ENCODE assay signal across 8 cellular contexts in the genomic region with DNA sequence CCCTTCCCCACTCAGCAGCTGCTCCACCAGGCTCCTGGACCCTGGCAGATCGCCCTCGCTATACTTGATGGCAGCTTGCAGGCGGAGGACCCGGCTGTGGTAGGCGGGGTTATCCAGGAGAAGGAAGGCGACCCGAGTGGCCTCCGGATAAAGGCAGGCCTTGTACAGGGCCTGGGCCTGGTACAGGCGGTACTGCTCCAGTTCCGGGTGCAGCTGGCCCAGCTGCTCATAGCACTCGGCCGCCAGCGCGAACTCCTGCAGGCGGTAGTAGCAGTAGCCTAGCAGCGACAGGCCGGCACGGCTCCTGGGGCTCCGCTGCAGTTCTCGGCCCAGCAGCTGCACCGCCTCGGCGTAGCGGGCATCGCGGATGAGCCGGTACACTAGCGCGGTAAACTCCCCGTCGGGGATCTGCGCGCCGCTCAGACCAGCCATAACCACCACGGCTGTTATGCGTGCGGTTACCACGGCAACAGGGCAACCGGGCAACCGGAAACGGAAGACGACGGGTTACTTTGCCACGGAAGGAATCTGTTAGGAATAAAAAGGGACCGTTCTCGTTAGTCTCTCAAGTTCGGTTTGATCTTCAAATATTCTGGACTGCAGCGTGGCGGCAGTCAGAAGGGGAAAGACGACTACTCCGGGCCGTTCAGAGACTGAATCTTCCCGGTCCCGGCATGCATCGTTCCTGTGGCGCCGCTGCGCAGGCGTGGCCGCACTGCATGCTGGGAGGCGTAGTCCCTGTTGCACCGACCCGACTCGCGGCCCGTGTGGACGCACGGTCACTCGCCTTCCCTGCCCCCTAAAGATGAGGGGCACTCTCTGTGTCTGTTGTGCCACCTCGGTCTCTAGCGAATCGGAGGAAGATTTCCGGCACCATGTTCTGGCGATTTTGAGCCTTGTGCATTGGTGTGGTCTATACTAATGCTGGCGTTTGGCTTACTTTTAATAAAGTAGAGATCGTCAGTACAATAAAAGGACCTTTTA.
DNase-seq lines count a peak whose midpoint lies in the region; ATAC-seq and TF ChIP-seq lines count a peak whose summit lies in the region.

No MANE protein-coding gene starts in this region.

- H3K4me1 ChIP-seq in BLaER1: peaks cover 25% of the 10 kb centered on the region
- peaks cover 4 to 8% of the 10 kb centered on the region in 2 donors for H3K4me1 ChIP-seq in left lung

- H3K9me3 Mint-ChIP-seq in dendritic cell treated with granulocyte-macrophage colony-stimulating factor and Interleukin-4, amounts not matched to agents 40 ng/mL and 50 ng/mL, for 4 days: no peaks in the 10 kb centered on the region

- H3K4me1 Mint-ChIP-seq in dendritic cell treated with granulocyte-macrophage colony-stimulating factor and Interleukin-4, amounts not matched to agents 40 ng/mL and 50 ng/mL, for 4 days (ENCODE audit: low read depth): no peaks in the 10 kb centered on the region

- ATAC-seq in GM19324 (IDR thresholded peaks at IDR 0.05; ENCODE audit: low FRiP score, unreplicated experiment) (peak; percentile 100), HG03460 (IDR thresholded peaks at IDR 0.05; ENCODE audit: unreplicated experiment) (peak; percentile 98), left lung (peak; percentile 99)

- H3K9me3 ChIP-seq in BLaER1: peaks cover 5% of the 10 kb centered on the region; the same call in 1 of the 2 replicates
- no peaks in the 10 kb centered on the region for H3K9me3 ChIP-seq in left lung

- H3K27me3 ChIP-seq in BLaER1: no peaks in the 10 kb centered on the region
- H3K27me3 ChIP-seq in left lung: no peaks in the 10 kb centered on the region

- TF ChIP-seq CTCF in left lung (IDR thresholded peaks at IDR 0.05): peak in 1 of 2 donors; percentile 7

- DNase-seq in NCI-H69 (lab: John Stamatoyannopoulos, UW) (peak; percentile 89), left lung (peak; percentile 94 to 95)
- peak; percentile 73 to 87 for DNase-seq in activated CD4-positive, alpha-beta T cell treated with anti-CD3 and anti-CD28 coated beads, Interleukin-2, amount 50 U/mL, for 24 hours (ENCODE audit: low read depth in 1 of 2, low spot score in 1 of 2)
- peak; percentile 78 for DNase-seq in stimulated activated CD4-positive, alpha-beta T cell treated with anti-CD3 and anti-CD28 coated beads, Interleukin-2, amount 100 ng/mL, for 4 hours (ENCODE audit: low read depth)

- intact Hi-C loops in dendritic cell treated with granulocyte-macrophage colony-stimulating factor and Interleukin-4, amounts not matched to agents 40 ng/mL and 50 ng/mL, for 4 days (cut with micrococcal nuclease): loop anchor here (1.0 kb wide), 1 partner anchor 65 kb away; no protein-coding TSS in a partner anchor
- intact Hi-C loops in left lung (cut with DNase I): no loop called here

- H3K4me2 ChIP-seq in BLaER1: peak overlapping the region; percentile 71

- H3K36me3 ChIP-seq in BLaER1 (no peaks in the 10 kb centered on the region), left lung (no peaks in the 10 kb centered on the region)

- H3K27ac ChIP-seq in BLaER1: peak overlapping the region; percentile 92
- peak overlapping the region; percentile 95 to 96 for H3K27ac ChIP-seq in left lung

- peak overlapping the region; percentile 88 for H3K9ac ChIP-seq in BLaER1

- H4K20me1 ChIP-seq in BLaER1: no peaks in the 10 kb centered on the region

- peak overlapping the region; percentile 99 for H3K27ac Mint-ChIP-seq in dendritic cell treated with granulocyte-macrophage colony-stimulating factor and Interleukin-4, amounts not matched to agents 40 ng/mL and 50 ng/mL, for 4 days

- peaks cover 7% of the 10 kb centered on the region for H3K36me3 Mint-ChIP-seq in dendritic cell treated with granulocyte-macrophage colony-stimulating factor and Interleukin-4, amounts not matched to agents 40 ng/mL and 50 ng/mL, for 4 days (ENCODE audit: low read depth)

- H3K4me3 Mint-ChIP-seq in dendritic cell treated with granulocyte-macrophage colony-stimulating factor and Interleukin-4, amounts not matched to agents 40 ng/mL and 50 ng/mL, for 4 days: peak overlapping the region; percentile 92

- peaks cover 3% of the 10 kb centered on the region for H3K27me3 Mint-ChIP-seq in dendritic cell treated with granulocyte-macrophage colony-stimulating factor and Interleukin-4, amounts not matched to agents 40 ng/mL and 50 ng/mL, for 4 days

- H3K4me3 ChIP-seq in BLaER1: peak overlapping the region; percentile 71
- H3K4me3 ChIP-seq in left lung: peak overlapping the region; percentile 60 to 61

Comparison
In these comparisons a context has a peak if more than half of its experiments do, and no peak if none do; other contexts are left out.
1. Peak in every context shown above with its lines: DNase-seq, ATAC-seq, H3K4me3 ChIP-seq and H3K27ac ChIP-seq.